In the genomic region with DNA sequence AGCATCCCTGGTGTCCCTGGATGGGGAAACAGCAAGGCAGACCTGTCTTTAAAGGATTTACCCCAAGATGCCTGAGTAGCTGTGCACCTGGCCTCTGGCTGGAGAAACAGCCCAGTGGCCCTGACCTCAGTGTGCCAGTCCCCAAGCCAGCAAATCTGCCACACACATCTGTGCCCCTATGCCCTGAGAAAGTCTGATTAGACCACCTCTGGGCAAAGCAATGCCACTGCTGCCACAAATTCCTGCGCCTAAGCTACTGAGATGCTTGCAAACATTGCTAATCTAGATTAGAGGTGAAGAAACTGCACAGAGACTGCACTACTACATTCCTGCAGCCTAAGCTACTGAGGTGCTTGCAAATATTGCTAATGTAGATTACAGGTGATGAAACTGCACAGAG, we compare ENCODE assay signal across 30 cellular contexts.
"Had no signal": no experiment of that assay in that cellular context is flagged by ENCODE, and none has a peak within 500 bp of the region (broad histone marks: within the 10 kb centered on the region; RNA-seq: fewer than 3 reads in every experiment).

No MANE protein-coding gene starts in this region.

- H3K9me3 ChIP-seq: adrenal gland had no signal

- H3K27me3 ChIP-seq: adrenal gland, ascending aorta, body of pancreas, brain microvascular endothelial cell, breast epithelium, cardiac muscle cell had no signal

- H3K36me3 ChIP-seq: adrenal gland, ascending aorta, brain microvascular endothelial cell, breast epithelium, cardiac muscle cell had no signal

- H3K4me3 ChIP-seq: adrenal gland, ascending aorta, body of pancreas, breast epithelium, cardiac muscle cell had no signal

- H3K27ac ChIP-seq: adrenal gland, ascending aorta, body of pancreas, brain microvascular endothelial cell, breast epithelium, cardiac muscle cell had no signal

- DNase-seq: activated effector memory CD4-positive, alpha-beta T cell treated with anti-CD3 and anti-CD28 coated beads, Interleukin-2, amount 50 U/mL, for 16 hours; activated effector memory CD4-positive, alpha-beta T cell treated with Interleukin-2 at 50 U/mL for 16 hours; activated gamma-delta T cell; activated gamma-delta T cell treated with Interleukin-2 at 50 U/mL for 16 hours; activated naive CD4-positive, alpha-beta T cell; activated naive CD4-positive, alpha-beta T cell treated with anti-CD3 and anti-CD28 coated beads for 36 hours; activated naive CD4-positive, alpha-beta T cell treated with anti-CD3 and anti-CD28 coated beads, Interleukin-2, amount 10 ng/mL, durations not matched to agents 7 days and 5 days; activated naive CD4-positive, alpha-beta T cell treated with anti-CD3 and anti-CD28 coated beads, Interleukin-2, amount 50 U/mL, for 16 hours; activated naive CD4-positive, alpha-beta T cell treated with Interleukin-2 at 50 U/mL for 16 hours; activated naive CD8-positive, alpha-beta T cell treated with anti-CD3 and anti-CD28 coated beads for 36 hours; activated naive CD8-positive, alpha-beta T cell treated with anti-CD3 and anti-CD28 coated beads, Interleukin-2, amount 10 ng/mL, durations not matched to agents 7 days and 5 days; activated naive CD8-positive, alpha-beta T cell treated with anti-CD3 and anti-CD28 coated beads, Interleukin-2, amount 50 U/mL, for 24 hours; activated T-cell treated with anti-CD3 and anti-CD28 coated beads, Interleukin-2, amount 50 U/mL, for 1 hour; activated T-cell treated with anti-CD3 and anti-CD28 coated beads, Interleukin-2, amount 50 U/mL, for 24 hours; activated T-cell treated with anti-CD3 and anti-CD28 coated beads, Interleukin-2, amount 50 U/mL, for 4 hours; activated T-cell treated with anti-CD3 and anti-CD28 coated beads, Interleukin-2, amount 50 U/mL, for 48 hours; activated T-cell treated with anti-CD3 and anti-CD28 coated beads, Interleukin-2, amount 50 U/mL, for 72 hours; adrenal gland; amniotic stem cell; amygdala; anterior cingulate cortex; aorta; body of pancreas; brain microvascular endothelial cell; caudate nucleus; central memory CD4-positive, alpha-beta T cell; cerebellar nuclear complex had no signal

- H3K4me1 ChIP-seq: adrenal gland, ascending aorta, body of pancreas, breast epithelium had no signal
